ENCODE assay signal across 10 cellular contexts in the genomic region with DNA sequence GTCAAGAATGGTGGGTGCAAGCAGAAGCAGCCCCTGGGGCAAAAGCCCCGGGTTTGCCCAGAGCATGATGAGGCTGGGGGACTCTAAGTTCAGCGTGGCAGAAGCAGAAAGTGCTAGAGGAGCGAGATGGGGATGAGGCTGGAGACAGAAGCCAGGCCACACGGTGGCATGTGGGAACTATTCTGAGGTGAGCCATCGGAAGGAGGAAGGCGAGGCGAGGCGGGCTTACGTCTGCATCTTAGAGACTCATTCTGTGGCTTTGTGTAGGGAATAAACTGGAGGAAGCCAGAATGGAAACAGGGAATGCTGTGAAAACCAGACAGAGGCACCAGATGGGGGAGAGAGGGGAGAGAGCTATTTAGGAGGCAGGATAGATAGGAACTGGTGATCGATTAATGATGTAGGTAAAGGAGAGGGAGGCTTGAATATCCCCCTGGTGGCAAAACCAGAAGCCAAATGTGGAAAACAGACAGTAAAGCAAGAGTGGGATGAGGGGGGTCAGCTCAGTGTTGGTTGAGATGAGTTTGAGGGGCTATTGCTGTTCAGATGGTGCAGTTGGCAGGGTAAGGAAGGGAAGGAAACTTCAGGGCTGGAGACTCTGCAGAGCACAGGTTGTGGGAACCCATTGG. TPM values are rescaled to one million over a fixed set of nuclear protein-coding genes. Genes with fewer than 3 reads are reported as not detected.
A peak's percentile ranks its signal among the peaks of the same experiment; 100 is the strongest.
DNase-seq lines count a peak whose midpoint lies in the region; ATAC-seq and TF ChIP-seq lines count a peak whose summit lies in the region.
"Had no signal": no experiment of that assay in that cellular context is flagged by ENCODE, and none has a peak within 500 bp of the region (broad histone marks: within the 10 kb centered on the region; RNA-seq: fewer than 3 reads in every experiment).

No MANE protein-coding gene starts in this region.

- DNase-seq in CD8-positive, alpha-beta T cell: no peak
- DNase-seq in HFF-Myc (ENCODE audit: extremely low read depth, low read depth) (no peak), choroid plexus epithelial cell (ENCODE audit: low read depth) (no peak), GM10266 (ENCODE audit: extremely low spot score) (no peak), hepatic stellate cell (ENCODE audit: low spot score) (no peak)
- DNase-seq: activated CD4-positive, alpha-beta T cell treated with anti-CD3 and anti-CD28 coated beads, Interleukin-2, amount 50 U/mL, for 4 hours; cortex of kidney; sigmoid colon had no signal

- no peak overlapping the region for H3K27ac ChIP-seq in CD8-positive, alpha-beta T cell (ENCODE audit: low read depth, low read length)
- H3K27ac ChIP-seq: sigmoid colon had no signal

- CTCF ChIA-PET in CD8-positive, alpha-beta T cell (lab: Charles Lee): interaction anchor here (16.7 kb wide), 1 partner anchor 37 kb away, joined by 343 read pairs; no protein-coding TSS in a partner anchor

- no peaks in the 10 kb centered on the region for H3K36me3 ChIP-seq in CD8-positive, alpha-beta T cell (ENCODE audit: insufficient read depth, low read length)

- H3K4me3 Mint-ChIP-seq in CD8-positive, alpha-beta T cell: no peak overlapping the region
- peak overlapping the region in 2 of 3 experiments; percentile 33 to 37 for H3K4me3 Mint-ChIP-seq in nephron

- no peaks in the 10 kb centered on the region for H3K9me3 Mint-ChIP-seq in CD8-positive, alpha-beta T cell
- no peaks in the 10 kb centered on the region for H3K9me3 Mint-ChIP-seq in nephron

- ATAC-seq in CD8-positive, alpha-beta T cell: no peak
- ATAC-seq in HG02852 (IDR thresholded peaks at IDR 0.05; ENCODE audit: unreplicated experiment): no peak

- peaks cover 63% of the 10 kb centered on the region for H3K4me1 ChIP-seq in CD8-positive, alpha-beta T cell (ENCODE audit: insufficient read depth, low read length)

- no peaks in the 10 kb centered on the region for H3K27me3 Mint-ChIP-seq in CD8-positive, alpha-beta T cell (ENCODE audit: low read depth)
- H3K27me3 Mint-ChIP-seq in nephron (ENCODE audit: low read depth): peaks cover 3% of the 10 kb centered on the region

- no peaks in the 10 kb centered on the region for H3K9me3 ChIP-seq in CD8-positive, alpha-beta T cell (ENCODE audit: low read length)
- H3K9me3 ChIP-seq: sigmoid colon had no signal

- H3K4me1 Mint-ChIP-seq in CD8-positive, alpha-beta T cell (ENCODE audit: low read depth): peaks cover 65% of the 10 kb centered on the region
- H3K4me1 Mint-ChIP-seq in nephron: peaks cover 48% of the 10 kb centered on the region

- intact Hi-C loops in CD8-positive, alpha-beta T cell (cut with DNase I, micrococcal nuclease): no loop called here

- H3K27ac Mint-ChIP-seq in CD8-positive, alpha-beta T cell: peak overlapping the region; percentile 82
- H3K27ac Mint-ChIP-seq in nephron: peak overlapping the region; percentile 75 to 77 (median 76)

- H3K27me3 ChIP-seq in CD8-positive, alpha-beta T cell (ENCODE audit: insufficient read depth, low read length): no peaks in the 10 kb centered on the region
- H3K27me3 ChIP-seq: sigmoid colon had no signal

- POLR2A ChIA-PET in CD8-positive, alpha-beta T cell (lab: Charles Lee): interaction anchor here (0.6 kb wide), 1 partner anchor 152 kb away, joined by 3 read pairs; a partner anchor contains a TSS

- peaks cover 19% of the 10 kb centered on the region for H3K36me3 Mint-ChIP-seq in CD8-positive, alpha-beta T cell
- peaks cover 4% of the 10 kb centered on the region for H3K36me3 Mint-ChIP-seq in nephron (ENCODE audit: low read depth)

- H3K4me3 ChIP-seq in CD8-positive, alpha-beta T cell (ENCODE audit: low read depth, low read length): no peak overlapping the region
- H3K4me3 ChIP-seq in HFF-Myc (replicated peaks; ENCODE audit: low read depth, low read length) (no peak overlapping the region), choroid plexus epithelial cell (ENCODE audit: low read depth, low read length) (no peak overlapping the region)
- H3K4me3 ChIP-seq: sigmoid colon had no signal

- TF ChIP-seq CTCF in CD8-positive, alpha-beta T cell (IDR thresholded peaks at IDR 0.05): no peak
- TF ChIP-seq CTCF in HFF-Myc (IDR thresholded peaks at IDR 0.05; ENCODE audit: low read depth, low read length, missing control alignments) (peak; percentile 34), choroid plexus epithelial cell (conservative IDR thresholded peaks at IDR 0.05; ENCODE audit: low read depth, low read length) (peak; percentile 43), nephron (IDR thresholded peaks at IDR 0.05; ENCODE audit: unreplicated experiment in 3 of 3) (no peak), GM10266 (IDR thresholded peaks at IDR 0.05; ENCODE audit: control insufficient read depth, insufficient read depth, low read depth, missing control alignments) (no peak)

RNA-seq across cellular contexts. Expression of a gene that starts 3.1 kb away (rescaled TPM):
- total RNA-seq in CD8-positive, alpha-beta T cell: 1 to 10 TPM in 1 of 2 experiments, under 1 TPM in 1; 0.64 to 1.1 TPM

RNA-seq across cellular contexts. Expression of a gene that starts 6.3 kb away (rescaled TPM):
- total RNA-seq in CD8-positive, alpha-beta T cell: 10 to 100 TPM; 31.9 to 35.9 TPM

RNA-seq across cellular contexts. Expression of a gene that starts 6.6 kb away (rescaled TPM):
- total RNA-seq in CD8-positive, alpha-beta T cell: 10 to 100 TPM; 11.3 to 13.1 TPM

RNA-seq across cellular contexts. Expression of a gene that starts 24.0 kb away (rescaled TPM):
- under 1 TPM in 1 of 2 experiments, not detected in 1; 0.62 TPM for total RNA-seq in CD8-positive, alpha-beta T cell

RNA-seq across cellular contexts. Expression of a gene that starts 28.2 kb away (rescaled TPM):
- total RNA-seq in CD8-positive, alpha-beta T cell: 10 to 100 TPM; 16.6 to 17.2 TPM

Comparison
In these comparisons a context has a peak if more than half of its experiments do, and no peak if none do; other contexts are left out.
1. CTCF ChIP-seq: peak in HFF-Myc (single experiment) and choroid plexus epithelial cell (single experiment); none in CD8-positive, alpha-beta T cell (single experiment), nephron (0 of 3) and GM10266 (single experiment).